In the genomic region with DNA sequence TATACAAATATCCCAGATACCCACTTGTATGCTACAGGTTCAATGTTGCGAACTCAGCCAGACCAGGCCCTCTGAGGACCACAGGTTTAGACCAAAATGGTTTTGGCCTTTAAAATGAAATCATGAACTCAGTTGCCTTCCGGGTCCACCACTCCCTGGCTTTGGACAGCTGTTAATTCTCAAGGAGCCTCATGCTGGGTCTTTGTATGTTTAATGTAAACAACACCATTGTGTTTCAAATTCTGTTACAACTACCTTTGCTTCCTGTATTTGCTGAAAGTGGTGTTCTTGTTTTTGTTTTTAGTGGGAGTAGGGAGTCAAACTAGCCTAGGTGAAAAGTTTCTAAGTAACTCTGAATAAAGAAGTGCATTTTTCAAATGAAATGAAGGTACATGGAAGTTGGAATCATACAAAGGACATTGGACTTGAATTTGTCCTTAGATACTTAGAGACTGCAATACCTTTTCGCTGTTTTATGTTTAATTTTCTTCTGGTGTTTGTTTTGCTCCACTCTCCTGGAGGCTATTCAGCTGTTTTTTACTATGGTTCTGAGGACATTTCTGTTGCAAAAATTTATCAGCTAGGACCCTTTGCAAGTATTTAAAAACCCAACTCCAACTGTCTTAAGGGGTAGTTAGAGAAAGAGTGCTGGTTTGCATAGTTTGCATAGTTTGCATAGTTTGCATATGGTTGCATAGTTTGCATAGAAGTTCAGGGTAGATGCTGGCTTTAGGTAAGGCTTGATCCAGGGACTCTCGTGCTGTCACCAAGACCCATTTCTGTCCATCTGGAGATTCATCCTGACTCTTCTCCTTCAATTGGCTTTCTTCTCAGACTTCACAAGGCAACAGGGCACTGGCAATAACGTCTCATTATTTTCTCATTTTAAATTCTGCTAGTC, we compare ENCODE assay signal across 1 cellular context.
A peak's percentile ranks its signal among the peaks of the same experiment; 100 is the strongest.
TF ChIP-seq lines count a peak whose summit lies in the region.

No MANE protein-coding gene starts in this region.

TF ChIP-seq in HepG2, 621 proteins besides CTCF, POLR2A, EP300 and RAD21:
- peak; percentile 95 for TF ChIP-seq ZNF329 (CRISPR knock-in tag; IDR thresholded peaks at IDR 0.05; ENCODE audit: low read depth)
- no peak for TF ChIP-seq ZSCAN21 (CRISPR knock-in tag; IDR thresholded peaks at IDR 0.05; ENCODE audit: borderline replicate concordance)
